In genomic region chr20:19644085-19644484, GRCh38 we compare ENCODE assay signal across 20 cellular contexts.
A peak's percentile ranks its signal among the peaks of the same experiment; 100 is the strongest.
DNase-seq lines count a peak whose midpoint lies in the region; ATAC-seq, FAIRE-seq and TF ChIP-seq lines count a peak whose summit lies in the region.
"Had no signal": no experiment of that assay in that cellular context is flagged by ENCODE, and none has a peak within 500 bp of the region (broad histone marks: within the 10 kb centered on the region; RNA-seq: fewer than 3 reads in every experiment).

No MANE protein-coding gene starts in this region.

- H3K9me3 ChIP-seq in ovary: no peaks in the 10 kb centered on the region
- H3K9me3 ChIP-seq: MG63, Peyer's patch had no signal

- H3K4me1 ChIP-seq in ovary (ENCODE audit: insufficient read depth): no peaks in the 10 kb centered on the region
- H3K4me1 ChIP-seq: Peyer's patch had no signal

- H3K4me3 ChIP-seq in bronchial epithelial cell (ENCODE audit: low read depth, low read length): no peak overlapping the region
- no peak overlapping the region for H3K4me3 ChIP-seq in ovary
- H3K4me3 ChIP-seq: MG63, Peyer's patch had no signal

- in situ Hi-C loops in GM13977 (cut with MboI; ENCODE audit: low pct_unique_long_range_greater_than_20kb, low sequenced_read_pairs, unreplicated experiment): no loop called here

- H3K27me3 ChIP-seq in bronchial epithelial cell (ENCODE audit: control insufficient read depth, insufficient read depth, low read length) (no peaks in the 10 kb centered on the region), ovary (no peaks in the 10 kb centered on the region)
- H3K27me3 ChIP-seq: MG63, Peyer's patch had no signal

- DNase-seq in GM13977 (ENCODE audit: low spot score) (peak; percentile 21), bronchial epithelial cell (ENCODE audit: low read depth) (peak; percentile 22), ovary (no peak), NCI-H1417 treated with DMSO at 0.1 percent for 48 hours (lab: John Stamatoyannopoulos, UW) (no peak), head of caudate nucleus (no peak), COLO668 (lab: John Stamatoyannopoulos, UW; ENCODE audit: unreplicated experiment) (no peak)
- DNase-seq: C1 segment of cervical spinal cord, COR-L47, KBM-7, MG63, NCI-H1105, NCI-H187, NCI-H2171, NCI-H446 treated with DMSO at 0.1 percent for 48 hours, NCI-H748 treated with DMSO at 0.1 percent for 48 hours, Peyer's patch, SHP77 treated with DMSO at 0.1 percent for 48 hours had no signal

- intact Hi-C loops in ovary (cut with DNase I): no loop called here
- intact Hi-C loops in head of caudate nucleus (cut with DNase I): no loop called here

- H3K36me3 ChIP-seq in bronchial epithelial cell (ENCODE audit: control insufficient read depth, insufficient read depth, low read length): no peaks in the 10 kb centered on the region
- H3K36me3 ChIP-seq in ovary: no peaks in the 10 kb centered on the region
- H3K36me3 ChIP-seq: MG63, Peyer's patch had no signal

- TF ChIP-seq POLR2A in ovary (IDR thresholded peaks at IDR 0.05): no peak

- TF ChIP-seq EP300 in ovary (IDR thresholded peaks at IDR 0.05): no peak

- ATAC-seq in GM21576 (IDR thresholded peaks at IDR 0.05; ENCODE audit: unreplicated experiment): peak; percentile 58
- peak; percentile 58 for ATAC-seq in HG03378 (IDR thresholded peaks at IDR 0.05; ENCODE audit: unreplicated experiment)

- no peak overlapping the region for H3K27ac ChIP-seq in ovary
- H3K27ac ChIP-seq: Peyer's patch had no signal

- no peak for FAIRE-seq in bronchial epithelial cell (lab: Jason Lieb, UNC)
- FAIRE-seq: H54 had no signal

- TF ChIP-seq CTCF in GM13977 (IDR thresholded peaks at IDR 0.05; ENCODE audit: extremely low read depth, insufficient read depth, missing control alignments) (no peak), bronchial epithelial cell (IDR thresholded peaks at IDR 0.05; ENCODE audit: insufficient read depth, low read length, severe bottlenecking) (no peak), ovary (IDR thresholded peaks at IDR 0.05) (no peak)

- 71 to 81% (median 73%) methylated on average over 9 of the region's 9 CpGs for WGBS in ovary, 3 donors

Comparison
In these comparisons a context has a peak if more than half of its experiments do, and no peak if none do; other contexts are left out.
1. DNase-seq: peak in GM13977 (single experiment) and bronchial epithelial cell (single experiment); none in ovary (0 of 5), NCI-H1417 treated with DMSO at 0.1 percent for 48 hours (single experiment), head of caudate nucleus (0 of 42) and COLO668 (single experiment).